28 cellular contexts compared by ENCODE assay signal in the genomic region with DNA sequence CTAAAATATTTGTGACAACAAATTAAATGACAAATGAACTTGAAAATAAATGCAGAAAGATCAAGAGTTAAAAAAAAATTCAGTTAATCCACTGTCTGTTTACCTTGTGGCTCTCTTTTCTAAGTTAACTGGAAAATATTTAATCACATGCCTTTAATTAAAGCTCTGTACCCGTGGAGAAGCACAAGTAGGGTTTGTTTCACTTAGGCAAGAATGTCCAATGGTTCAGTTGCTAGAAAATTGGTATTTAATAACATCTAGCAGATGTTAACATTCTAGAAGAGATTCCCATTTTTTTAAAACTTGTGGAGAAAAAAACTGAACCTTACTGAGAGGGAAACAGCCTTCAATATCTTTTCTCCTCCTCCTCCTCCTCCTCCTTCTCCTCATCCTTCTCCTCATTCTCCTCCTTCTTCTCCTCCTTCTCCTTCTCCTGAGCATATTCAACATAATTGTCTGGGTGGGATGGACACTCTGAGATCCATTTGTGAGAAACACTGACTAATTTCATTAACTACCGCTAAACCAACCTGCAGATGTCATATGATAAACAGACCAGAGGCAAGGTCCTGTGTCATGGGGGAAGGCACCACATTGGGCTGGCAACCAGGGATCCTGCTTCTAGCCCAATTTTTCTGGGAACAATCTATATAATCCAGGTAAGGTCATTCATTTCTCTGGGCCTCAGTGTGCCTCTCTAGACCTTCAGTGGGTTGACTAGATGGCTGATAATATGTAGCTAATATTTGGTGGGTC.
"Had no signal": no experiment of that assay in that cellular context is flagged by ENCODE, and none has a peak within 500 bp of the region (broad histone marks: within the 10 kb centered on the region; RNA-seq: fewer than 3 reads in every experiment).

No MANE protein-coding gene starts in this region.

- H3K27ac Mint-ChIP-seq: activated T-cell treated with anti-CD3 and anti-CD28 coated beads, Interleukin-2, amount 50 U/mL, for 24 hours; naive thymus-derived CD8-positive, alpha-beta T cell; neural progenitor cell; T-helper 17 cell had no signal

- H3K4me1 ChIP-seq: lower lobe of right lung, neural progenitor cell, parathyroid adenoma, right atrium auricular region, testis, transverse colon had no signal

- H3K36me3 ChIP-seq: cardiac muscle cell, left lung, lower lobe of right lung, neural progenitor cell, right atrium auricular region, transverse colon, WERI-Rb-1 had no signal

- H3K27ac ChIP-seq: cardiac muscle cell, coronary artery, left lung, lower lobe of right lung, neural progenitor cell, parathyroid adenoma, right atrium auricular region, testis, transverse colon, WERI-Rb-1 had no signal

- DNase-seq: activated CD4-positive, alpha-beta T cell treated with anti-CD3 and anti-CD28 coated beads for 48 hours; activated CD4-positive, alpha-beta T cell treated with anti-CD3 and anti-CD28 coated beads, Interleukin-2, amount 50 U/mL, for 48 hours; activated CD8-positive, alpha-beta memory T cell treated with anti-CD3 and anti-CD28 coated beads, Interleukin-2, amount 50 U/mL, for 48 hours; activated gamma-delta T cell treated with Interleukin-2 at 50 U/mL for 16 hours; activated naive CD4-positive, alpha-beta T cell treated with anti-CD3 and anti-CD28 coated beads, Interleukin-2, amount 50 U/mL, for 16 hours; activated T-cell treated with anti-CD3 and anti-CD28 coated beads, Interleukin-2, amount 50 U/mL, for 24 hours; anterior cingulate cortex; effector memory CD8-positive, alpha-beta T cell; kidney glomerular epithelial cell; left lung; lower lobe of right lung; mesenchymal stem cell; naive thymus-derived CD8-positive, alpha-beta T cell; occipital lobe; stimulated activated CD4-positive, alpha-beta T cell treated with anti-CD3 and anti-CD28 coated beads, Interleukin-4, amount 100 ng/mL, for 1 hour; stimulated activated naive CD8-positive, alpha-beta T cell treated with anti-CD3 and anti-CD28 coated beads, Interleukin-15, Interleukin-2, amounts not matched to agents 100 U/mL and 50 U/mL, for 24 hours; T-helper 17 cell; T1000; testis; transverse colon; WERI-Rb-1 had no signal

- H3K4me3 Mint-ChIP-seq: activated T-cell treated with anti-CD3 and anti-CD28 coated beads, Interleukin-2, amount 50 U/mL, for 24 hours; effector memory CD8-positive, alpha-beta T cell; naive thymus-derived CD8-positive, alpha-beta T cell; neural progenitor cell; T-helper 17 cell had no signal

- H3K27me3 ChIP-seq: cardiac muscle cell, left lung, neural progenitor cell, right atrium auricular region, testis, transverse colon had no signal

- H3K4me3 ChIP-seq: cardiac muscle cell, coronary artery, left lung, lower lobe of right lung, neural progenitor cell, right atrium auricular region, testis, transverse colon had no signal

- H3K36me3 Mint-ChIP-seq: neural progenitor cell had no signal

- H3K9me3 ChIP-seq: left lung, lower lobe of right lung, right atrium auricular region, testis, transverse colon had no signal

- H3K27me3 Mint-ChIP-seq: activated T-cell treated with anti-CD3 and anti-CD28 coated beads, Interleukin-2, amount 50 U/mL, for 24 hours; effector memory CD8-positive, alpha-beta T cell; T-helper 17 cell had no signal

- ATAC-seq: activated CD4-positive, CD25-positive, alpha-beta regulatory T cell treated with anti-CD3 and anti-CD28 coated beads, Interleukin-2, amount 50 U/mL, for 24 hours; effector memory CD8-positive, alpha-beta T cell; esophagus mucosa; left lung; lower lobe of right lung; naive thymus-derived CD8-positive, alpha-beta T cell; stimulated activated naive CD8-positive, alpha-beta T cell treated with anti-CD3 and anti-CD28 coated beads, Interleukin-15, Interleukin-2, amounts not matched to agents 100 U/mL and 50 U/mL, for 24 hours; T-helper 17 cell had no signal

- H3K9me3 Mint-ChIP-seq: neural progenitor cell had no signal
